28 cellular contexts compared by ENCODE assay signal in genomic region chr3:56452085-56452484, GRCh38. TPM values are rescaled to one million over a fixed set of nuclear protein-coding genes. Genes with fewer than 3 reads are reported as not detected.
"Had no signal": no experiment of that assay in that cellular context is flagged by ENCODE, and none has a peak within 500 bp of the region (broad histone marks: within the 10 kb centered on the region; RNA-seq: fewer than 3 reads in every experiment).

No MANE protein-coding gene starts in this region.

- H3K4me3 ChIP-seq: PC-9, SJCRH30, SK-N-MC had no signal

- H3K27me3 ChIP-seq: SJCRH30 had no signal

- H3K9me3 ChIP-seq: SJCRH30 had no signal

- ATAC-seq: Panc1, Right ventricle myocardium inferior, SK-N-SH treated with all-trans-retinoic acid at 6 μM for 48 hours had no signal

- DNase-seq: Karpas-422, KBM-7, MM.1S, MV-4-11, NCI-H1092, NCI-H1105, NCI-H1417 treated with DMSO at 0.1 percent for 48 hours, NCI-H1694 treated with DMSO at 0.1 percent for 48 hours, NCI-H187 treated with DMSO at 0.1 percent for 48 hours, NCI-H2029, NCI-H2171 treated with DMSO at 0.1 percent for 48 hours, NCI-H345, NCI-H446, NCI-H510A treated with DMSO at 0.1 percent for 48 hours, NCI-H524 treated with DMSO at 0.1 percent for 48 hours, NCI-H526 treated with DMSO at 0.1 percent for 48 hours, NCI-H774, PC-9, SHP77, SIG-M5, SJCRH30 had no signal

- H3K27ac ChIP-seq: KMS-11, PC-9, RWPE1, SJCRH30, SK-N-MC had no signal

- H3K36me3 ChIP-seq: SJCRH30 had no signal

RNA-seq across cellular contexts. Expression of gene ERC2, which starts 16.2 kb away (rescaled TPM):
- total RNA-seq: OCI-LY7 had no signal
